ENCODE assay signal across 34 cellular contexts in genomic region chr5:23412515-23412914, GRCh38.
"Had no signal": no experiment of that assay in that cellular context is flagged by ENCODE, and none has a peak within 500 bp of the region (broad histone marks: within the 10 kb centered on the region; RNA-seq: fewer than 3 reads in every experiment).

No MANE protein-coding gene starts in this region.

- H3K4me1 Mint-ChIP-seq: activated B cell treated with CpG ODN at 0.5 μM for 24 hours; activated naive CD8-positive, alpha-beta T cell treated with anti-CD3 and anti-CD28 coated beads for 36 hours; activated T-helper 17 cell treated with anti-CD3 and anti-CD28 coated beads, Interleukin-2, amount 50 U/mL, for 72 hours; central memory CD8-positive, alpha-beta T cell had no signal

- H3K36me3 Mint-ChIP-seq: activated CD4-positive, alpha-beta memory T cell treated with anti-CD3 and anti-CD28 coated beads for 36 hours; activated naive CD8-positive, alpha-beta T cell treated with anti-CD3 and anti-CD28 coated beads for 36 hours had no signal

- H3K4me3 ChIP-seq: cardiac muscle cell had no signal

- H3K27ac ChIP-seq: brain microvascular endothelial cell, cardiac muscle cell, RWPE1, VCaP had no signal

- DNase-seq: activated B cell treated with CpG ODN at 0.5 μM for 24 hours; activated CD4-positive, alpha-beta memory T cell treated with anti-CD3 and anti-CD28 coated beads for 36 hours; activated CD4-positive, alpha-beta T cell treated with anti-CD3 and anti-CD28 coated beads for 4 hours; activated CD4-positive, alpha-beta T cell treated with anti-CD3 and anti-CD28 coated beads, Interleukin-2, amount 50 U/mL, for 1 hour; activated CD4-positive, CD25-positive, alpha-beta regulatory T cell treated with anti-CD3 and anti-CD28 coated beads, Interleukin-2, amount 50 U/mL, for 72 hours; activated CD8-positive, alpha-beta memory T cell treated with anti-CD3 and anti-CD28 coated beads, Interleukin-2, amount 50 U/mL, for 48 hours; activated effector memory CD4-positive, alpha-beta T cell treated with anti-CD3 and anti-CD28 coated beads, Interleukin-2, amount 50 U/mL, for 16 hours; activated naive CD4-positive, alpha-beta T cell; activated naive CD4-positive, alpha-beta T cell treated with anti-CD3 and anti-CD28 coated beads, Interleukin-2, amount 50 U/mL, for 16 hours; activated naive CD8-positive, alpha-beta T cell treated with anti-CD3 and anti-CD28 coated beads for 36 hours; activated T-cell treated with anti-CD3 and anti-CD28 coated beads, Interleukin-2, amount 50 U/mL, for 72 hours; amniotic stem cell; aorta; brain microvascular endothelial cell; Kasumi-1; KG1; MM.1S; NCI-H1105; NCI-H1417 treated with DMSO at 0.1 percent for 48 hours; NCI-H187 treated with DMSO at 0.1 percent for 48 hours; NCI-H2171 treated with DMSO at 0.1 percent for 48 hours; NCI-H446 treated with DMSO at 0.1 percent for 48 hours; NCI-H82; Right ventricle myocardium superior; SW 1271; T-helper 1 cell; T-helper 2 cell; T-helper 9 cell had no signal

- ATAC-seq: activated T-cell treated with anti-CD3 and anti-CD28 coated beads, Interleukin-2, amount 50 U/mL, for 72 hours; activated T-helper 17 cell treated with anti-CD3 and anti-CD28 coated beads, Interleukin-2, amount 50 U/mL, for 72 hours had no signal

- H3K27ac Mint-ChIP-seq: activated B cell treated with CpG ODN at 0.5 μM for 24 hours; activated CD4-positive, alpha-beta memory T cell treated with anti-CD3 and anti-CD28 coated beads for 36 hours; activated naive CD8-positive, alpha-beta T cell treated with anti-CD3 and anti-CD28 coated beads for 36 hours; activated T-cell treated with anti-CD3 and anti-CD28 coated beads, Interleukin-2, amount 50 U/mL, for 72 hours; activated T-helper 17 cell treated with anti-CD3 and anti-CD28 coated beads, Interleukin-2, amount 50 U/mL, for 72 hours had no signal

- H3K36me3 ChIP-seq: brain microvascular endothelial cell, cardiac muscle cell had no signal

- FAIRE-seq: RCC 7860 had no signal

- H3K4me3 Mint-ChIP-seq: activated B cell treated with CpG ODN at 0.5 μM for 24 hours; activated CD4-positive, alpha-beta memory T cell treated with anti-CD3 and anti-CD28 coated beads for 36 hours; activated naive CD8-positive, alpha-beta T cell treated with anti-CD3 and anti-CD28 coated beads for 36 hours; activated T-cell treated with anti-CD3 and anti-CD28 coated beads, Interleukin-2, amount 50 U/mL, for 72 hours; activated T-helper 17 cell treated with anti-CD3 and anti-CD28 coated beads, Interleukin-2, amount 50 U/mL, for 72 hours; central memory CD8-positive, alpha-beta T cell had no signal

- H3K27me3 ChIP-seq: brain microvascular endothelial cell, cardiac muscle cell had no signal

- H3K27me3 Mint-ChIP-seq: activated B cell treated with CpG ODN at 0.5 μM for 24 hours; activated CD4-positive, alpha-beta memory T cell treated with anti-CD3 and anti-CD28 coated beads for 36 hours; activated naive CD8-positive, alpha-beta T cell treated with anti-CD3 and anti-CD28 coated beads for 36 hours; activated T-helper 17 cell treated with anti-CD3 and anti-CD28 coated beads, Interleukin-2, amount 50 U/mL, for 72 hours; central memory CD8-positive, alpha-beta T cell had no signal
